In the genomic region with DNA sequence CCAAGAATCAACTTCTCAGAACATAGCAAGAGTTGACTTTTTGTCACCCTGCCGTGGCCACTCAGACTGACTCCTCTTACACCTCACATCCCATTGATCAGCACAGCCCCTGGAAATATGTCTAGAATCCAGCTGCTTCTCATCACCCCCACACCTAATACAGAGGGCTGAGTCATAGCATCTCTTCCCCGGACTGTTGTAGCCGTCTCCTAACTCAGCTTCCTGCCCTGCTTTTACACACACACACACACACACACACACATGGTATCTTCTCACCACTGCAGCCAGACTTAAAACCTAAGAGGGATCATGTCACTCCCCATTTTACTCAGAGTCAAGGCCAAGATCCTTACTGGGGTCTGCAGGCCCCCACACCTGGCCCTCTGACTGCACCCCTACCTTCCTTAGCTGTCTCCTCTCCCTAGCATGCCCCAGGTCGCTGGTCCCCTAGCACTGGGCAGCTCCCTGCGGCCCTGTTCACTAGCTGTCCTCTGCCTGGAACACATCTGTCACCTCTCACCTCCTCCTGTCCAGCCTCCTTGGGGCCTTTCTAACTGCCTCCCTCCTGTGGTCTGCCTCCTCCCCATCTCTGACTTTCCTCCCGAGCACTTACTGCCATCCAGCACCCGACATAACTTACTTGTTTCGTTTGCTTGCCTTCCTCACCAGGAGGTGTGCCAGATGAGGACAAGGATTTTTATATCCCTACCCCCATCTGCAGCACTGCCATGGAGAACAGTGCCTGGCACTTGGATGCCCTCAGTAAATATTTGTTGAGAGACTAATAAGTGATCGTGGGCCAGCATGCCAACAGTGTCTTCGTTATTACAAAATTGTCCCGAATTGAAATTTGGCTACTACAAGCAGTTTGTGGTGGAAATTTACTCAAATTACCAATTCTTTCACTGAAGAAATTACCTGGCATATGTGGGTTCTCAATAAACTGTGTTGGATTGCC, we compare ENCODE assay signal across 8 cellular contexts.
DNase-seq lines count a peak whose midpoint lies in the region; ATAC-seq, FAIRE-seq and TF ChIP-seq lines count a peak whose summit lies in the region.

No MANE protein-coding gene starts in this region.

- 0% methylated on average over 2 of the region's 11 CpGs; no CpG with 5 or more reads in 1 of the 2 experiments for WGBS in IMR-90 (ENCODE audit: extremely low coverage in 2 of 2, insufficient read length in 1 of 2), 2 experiments
- 54% methylated on average over 11 of the region's 11 CpGs for WGBS in HepG2 (ENCODE audit: low lambda C conversion rate)

- in situ Hi-C loops in IMR-90 (cut with MboI; ENCODE audit: low sequenced_read_pairs), result loop anchor here (5.0 to 25.0 kb wide), 3 partner anchors 132 to 1027 kb away; no protein-coding TSS in a partner anchor
- in situ Hi-C loops in HepG2 (cut with HindIII; ENCODE audit: extremely low pct_ligation_motif_present, low pct_unique_long_range_greater_than_20kb), result loop anchor here (5.0 to 10.0 kb wide), 2 partner anchors 132 to 375 kb away; no protein-coding TSS in a partner anchor

- no peak for TF ChIP-seq EP300 in HepG2 (IDR thresholded peaks at IDR 0.05; ENCODE audit: low read depth in 2 of 2, low read length in 2 of 2)
- TF ChIP-seq EP300 in HepG2 (CRISPR knock-in tag; IDR thresholded peaks at IDR 0.05; ENCODE audit: borderline replicate concordance), result no peak

- H2BK15ac ChIP-seq in IMR-90 (ENCODE audit: low read depth, low read length), result peak overlapping the region; percentile 89; the same call in 2 of the 3 replicates

- peak overlapping the region; percentile 98 for H3K14ac ChIP-seq in IMR-90 (replicated peaks; ENCODE audit: low read depth, low read length)

- H2AFZ ChIP-seq in IMR-90 (replicated peaks; ENCODE audit: low read length, poor library complexity), result peak overlapping the region; percentile 78
- no peak overlapping the region for H2AFZ ChIP-seq in HepG2 (ENCODE audit: low read length)

- H2BK5ac ChIP-seq in IMR-90 (ENCODE audit: low read depth, low read length, poor library complexity, severe bottlenecking), result peak overlapping the region; percentile 94

- ATAC-seq in IMR-90 (ENCODE audit: low read depth), result peak; percentile 74
- ATAC-seq in HepG2, result peak; percentile 21; the same call in 1 of the 3 replicates
- ATAC-seq in GM21786 (IDR thresholded peaks at IDR 0.05; ENCODE audit: unreplicated experiment), result no peak

- H3K4me3 ChIP-seq in IMR-90 (ENCODE audit: insufficient read depth, low read depth, low read length) (no peak overlapping the region), HepG2 (replicated peaks in 1 of 3; ENCODE audit: insufficient read depth in 1 of 3, low read depth in 2 of 3, low read length in 3 of 3) (no peak overlapping the region)

- H2BK120ac ChIP-seq in IMR-90 (ENCODE audit: low read depth, low read length), result peak overlapping the region; percentile 99

- intact Hi-C loops in IMR-90 (cut with micrococcal nuclease), result loop anchor here (2.0 to 5.0 kb wide), 2 partner anchors 63 to 77 kb away; partner anchors contain the start of gene BMAL1
- intact Hi-C loops in HepG2 (cut with micrococcal nuclease; ENCODE audit: unreplicated experiment), result loop anchor here (10.0 kb wide), 1 partner anchor 65 kb away; the partner anchor contains the start of gene BMAL1

- peaks cover 29% of the 10 kb centered on the region for H3K4me1 ChIP-seq in IMR-90 (ENCODE audit: control insufficient read depth, insufficient read depth, low read length)
- peaks cover 12% of the 10 kb centered on the region for H3K4me1 ChIP-seq in HepG2 (ENCODE audit: insufficient read depth, low read length)

- peaks cover 30% of the 10 kb centered on the region for H3K9me1 ChIP-seq in IMR-90 (ENCODE audit: insufficient read depth, low read length)

- peak overlapping the region; percentile 99 for H3K4ac ChIP-seq in IMR-90 (ENCODE audit: low read depth, low read length)

- POLR2A ChIA-PET in IMR-90 (lab: Charles Lee; ENCODE audit: unreplicated experiment), result interaction anchor here (0.5 kb wide), 1 partner anchor 208 kb away, joined by 3 read pairs; no protein-coding TSS in a partner anchor
- POLR2A ChIA-PET in HepG2 (lab: Yijun Ruan, JAX), result no interaction called here

- no peak for FAIRE-seq in HepG2 (lab: Jason Lieb, UNC)

- TF ChIP-seq RAD21 in IMR-90 (IDR thresholded peaks at IDR 0.05; ENCODE audit: low read length) (no peak), HepG2 (CRISPR knock-in tag; IDR thresholded peaks at IDR 0.05) (no peak)

- H3K9ac ChIP-seq in IMR-90 (ENCODE audit: low read depth, low read length) (peak overlapping the region; percentile 25; the same call in 1 of the 2 replicates), HepG2 (ENCODE audit: insufficient read depth, low read depth, low read length) (no peak overlapping the region)

- CTCF ChIA-PET in IMR-90 (lab: Yijun Ruan, JAX) (interaction anchor here (1.5 to 1.6 kb wide), 2 partner anchors 129 to 1051 kb away, joined by 3 to 5 read pairs; no protein-coding TSS in a partner anchor), HepG2 (lab: Yijun Ruan, JAX; ENCODE audit: low intra/inter-chr PET ratio, low total read pairs) (no interaction called here)

- H3K79me1 ChIP-seq in IMR-90 (ENCODE audit: low read depth in 1 of 2, low read length in 2 of 2), result peaks cover 15 to 63% of the 10 kb centered on the region in 2 experiments; a peak in 3 of 4 replicates

- TF ChIP-seq CTCF in IMR-90 (conservative IDR thresholded peaks at IDR 0.05; ENCODE audit: low read depth, low read length), result no peak
- TF ChIP-seq CTCF in HepG2 (CRISPR knock-in tag; IDR thresholded peaks at IDR 0.05), result no peak

- H3K9me3 ChIP-seq in IMR-90 (ENCODE audit: control insufficient read depth, insufficient read depth, low read length), result no peaks in the 10 kb centered on the region
- H3K9me3 ChIP-seq in HepG2 (ENCODE audit: low read length), result no peaks in the 10 kb centered on the region

- H4K8ac ChIP-seq in IMR-90 (ENCODE audit: low read depth in 2 of 2, low read length in 2 of 2), result peak overlapping the region; percentile 85 to 97

- H4K20me1 ChIP-seq in IMR-90 (ENCODE audit: insufficient read depth, low read length) (no peaks in the 10 kb centered on the region; the same call in 1 of the 2 replicates), HepG2 (ENCODE audit: insufficient read depth, low read length) (no peaks in the 10 kb centered on the region; the same call in 1 of the 2 replicates)

- TF ChIP-seq POLR2A in IMR-90 (IDR thresholded peaks at IDR 0.05; ENCODE audit: low read depth, low read length) (no peak), HepG2 (IDR thresholded peaks at IDR 0.05; ENCODE audit: insufficient read depth in 1 of 2, low read depth in 2 of 2, low read length in 2 of 2) (no peak)

- no TSS peak for BruUV-seq in IMR-90 (replicated peaks; lab: Mats Ljungman, UMichigan)
- BruUV-seq in HepG2 (replicated peaks; lab: Mats Ljungman, UMichigan), result no TSS peak

- no peaks in the 10 kb centered on the region for H3K36me3 ChIP-seq in IMR-90 (ENCODE audit: control insufficient read depth, insufficient read depth, low read length)
- no peaks in the 10 kb centered on the region for H3K36me3 ChIP-seq in HepG2 (replicated peaks in 1 of 2; ENCODE audit: control insufficient read depth in 1 of 2, insufficient read depth in 2 of 2, low read length in 2 of 2)

- peak overlapping the region; percentile 99 for H2AK5ac ChIP-seq in IMR-90 (ENCODE audit: low read depth, low read length)

- dilution Hi-C loops in IMR-90 (cut with HindIII; ENCODE audit: low sequenced_read_pairs, unreplicated experiment), result no loop called here

- peak overlapping the region; percentile 99 for H4K91ac ChIP-seq in IMR-90 (ENCODE audit: insufficient read depth, low read depth, low read length)

- DNase-seq in COLO829 (ENCODE audit: low spot score) (peak; percentile 45), IMR-90 (peak; percentile 98), amniotic stem cell (lab: John Stamatoyannopoulos, UW) (peak; percentile 62), HepG2 (ENCODE audit: low spot score) (no peak), globus pallidus (ENCODE audit: low spot score) (no peak), NCI-H82 treated with DMSO at 0.1 percent for 48 hours (lab: John Stamatoyannopoulos, UW; ENCODE audit: unreplicated experiment) (no peak), NCI-H345 treated with DMSO at 0.1 percent for 48 hours (lab: John Stamatoyannopoulos, UW; ENCODE audit: unreplicated experiment) (no peak)

- H3K18ac ChIP-seq in IMR-90 (ENCODE audit: low read depth, low read length), result peak overlapping the region; percentile 69

- H3K27ac ChIP-seq in IMR-90 (ENCODE audit: insufficient read depth, low read length) (peak overlapping the region; percentile 72), HepG2 (ENCODE audit: extremely low read length, insufficient read depth, low read length) (no peak overlapping the region)

- no peaks in the 10 kb centered on the region for H3K79me2 ChIP-seq in HepG2 (ENCODE audit: insufficient read depth, low read length)

- H3K27me3 ChIP-seq in IMR-90 (ENCODE audit: control insufficient read depth, insufficient read depth, low read length), result no peaks in the 10 kb centered on the region
- no peaks in the 10 kb centered on the region for H3K27me3 ChIP-seq in HepG2 (ENCODE audit: control insufficient read depth in 1 of 2, insufficient read depth in 2 of 2, low read length in 2 of 2)

- peak overlapping the region; percentile 82 for H3K23ac ChIP-seq in IMR-90 (ENCODE audit: low read depth, low read length)

- peak overlapping the region; percentile 94 for H2AK9ac ChIP-seq in IMR-90 (replicated peaks; ENCODE audit: low read depth, low read length, poor library complexity)

- H3K56ac ChIP-seq in IMR-90 (ENCODE audit: extremely low read depth, insufficient read depth, low read length), result peak overlapping the region; percentile 79

- peak overlapping the region; percentile 91 for H3K4me2 ChIP-seq in IMR-90 (ENCODE audit: low read depth, low read length)
- H3K4me2 ChIP-seq in HepG2 (ENCODE audit: low read depth, low read length), result no peak overlapping the region

- H2BK20ac ChIP-seq in IMR-90 (ENCODE audit: low read depth, low read length), result peak overlapping the region; percentile 99

- peak overlapping the region; percentile 42 for H4K5ac ChIP-seq in IMR-90 (ENCODE audit: low read depth, low read length)

TF ChIP-seq in IMR-90, 13 proteins besides CTCF, POLR2A, EP300 and RAD21 (continues in another document):
- TF ChIP-seq FOS (IDR thresholded peaks at IDR 0.05; ENCODE audit: low read depth, low read length) (peak; percentile 96), MAFK (IDR thresholded peaks at IDR 0.05; ENCODE audit: low read depth, low read length) (peak; percentile 4; the same call in 1 of the 2 replicates), MXI1 (IDR thresholded peaks at IDR 0.05; ENCODE audit: borderline replicate concordance, low read depth, low read length) (no peak), BHLHE40 (IDR thresholded peaks at IDR 0.05; ENCODE audit: low read depth, low read length) (0 out of 2 replicates have a peak, but pooled peaks have one; percentile 5)

TF ChIP-seq in HepG2, 621 proteins besides CTCF, POLR2A, EP300 and RAD21:
- 0 out of 2 replicates have a peak, but pooled peaks have one; percentile 16 for TF ChIP-seq FOSL2 (CRISPR knock-in tag; IDR thresholded peaks at IDR 0.05)
- TF ChIP-seq MED8 (CRISPR knock-in tag; IDR thresholded peaks at IDR 0.05; ENCODE audit: insufficient replicate concordance), result no peak

Comparison
In these comparisons a context has a peak if more than half of its experiments do, and no peak if none do; other contexts are left out.
1. DNase-seq: peak in COLO829 (single experiment), IMR-90 (single experiment) and amniotic stem cell (single experiment); none in HepG2 (single experiment), globus pallidus (single experiment), NCI-H82 treated with DMSO at 0.1 percent for 48 hours (single experiment) and NCI-H345 treated with DMSO at 0.1 percent for 48 hours (single experiment).